1 cellular context compared by ENCODE assay signal in genomic region chr3:13085081-13085845, GRCh38.
TF ChIP-seq lines count a peak whose summit lies in the region.

No MANE protein-coding gene starts in this region.

TF ChIP-seq in IMR-90, 13 proteins besides CTCF, POLR2A, EP300 and RAD21:
- TF ChIP-seq ELK1 (IDR thresholded peaks at IDR 0.05; ENCODE audit: borderline replicate concordance, low read depth, low read length) (no peak), CEBPB (IDR thresholded peaks at IDR 0.05; ENCODE audit: low read depth, low read length) (peak; percentile 59)
